Comparison of ENCODE assay signal across 8 cellular contexts in the genomic region with DNA sequence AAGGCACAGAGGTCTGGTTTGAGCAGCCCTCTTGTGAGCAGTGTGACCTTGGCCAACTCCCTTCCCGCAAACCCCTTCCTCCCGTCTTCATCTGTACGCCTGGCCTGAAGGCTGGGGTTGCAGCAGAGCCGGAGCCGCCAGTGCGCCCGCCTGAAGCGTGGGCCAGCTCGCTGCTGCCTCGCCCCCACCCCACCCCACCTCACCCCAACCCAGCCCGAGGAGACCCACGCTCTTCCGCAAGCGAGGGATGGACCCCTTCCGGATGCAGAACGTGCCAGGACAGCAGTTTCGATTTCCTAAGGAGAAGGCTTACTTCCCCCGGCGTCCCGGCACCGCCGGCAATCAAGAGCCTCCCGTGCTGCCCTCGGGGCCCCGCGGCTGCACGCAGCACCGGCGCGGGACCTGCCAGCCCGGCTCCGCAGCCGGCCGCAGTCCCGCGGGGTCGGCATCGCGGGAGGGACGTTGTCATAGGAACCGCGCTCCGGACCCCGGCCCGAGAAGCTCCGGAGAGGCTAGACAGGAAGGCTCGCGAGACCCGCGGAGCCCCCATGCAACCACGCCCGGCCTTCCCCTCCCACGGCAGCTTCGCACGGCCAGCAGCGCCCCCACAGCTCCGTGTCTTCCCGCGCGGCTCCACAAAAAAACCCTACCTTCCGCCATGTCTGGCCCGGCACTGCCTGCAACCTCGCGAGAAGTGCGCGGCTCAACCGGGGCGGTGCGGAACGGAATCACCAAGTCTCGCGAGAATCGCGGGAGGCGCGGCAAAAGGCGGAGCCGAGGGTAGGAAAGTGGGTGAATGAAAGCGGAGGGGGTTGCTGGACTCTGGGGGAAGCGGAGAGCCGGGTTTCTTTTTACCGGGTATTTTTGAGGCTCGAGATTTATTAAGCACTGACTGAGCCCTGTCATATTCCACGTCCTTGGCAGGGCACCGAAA.
DNase-seq lines count a peak whose midpoint lies in the region; ATAC-seq lines count a peak whose summit lies in the region.

A gene with protein sequence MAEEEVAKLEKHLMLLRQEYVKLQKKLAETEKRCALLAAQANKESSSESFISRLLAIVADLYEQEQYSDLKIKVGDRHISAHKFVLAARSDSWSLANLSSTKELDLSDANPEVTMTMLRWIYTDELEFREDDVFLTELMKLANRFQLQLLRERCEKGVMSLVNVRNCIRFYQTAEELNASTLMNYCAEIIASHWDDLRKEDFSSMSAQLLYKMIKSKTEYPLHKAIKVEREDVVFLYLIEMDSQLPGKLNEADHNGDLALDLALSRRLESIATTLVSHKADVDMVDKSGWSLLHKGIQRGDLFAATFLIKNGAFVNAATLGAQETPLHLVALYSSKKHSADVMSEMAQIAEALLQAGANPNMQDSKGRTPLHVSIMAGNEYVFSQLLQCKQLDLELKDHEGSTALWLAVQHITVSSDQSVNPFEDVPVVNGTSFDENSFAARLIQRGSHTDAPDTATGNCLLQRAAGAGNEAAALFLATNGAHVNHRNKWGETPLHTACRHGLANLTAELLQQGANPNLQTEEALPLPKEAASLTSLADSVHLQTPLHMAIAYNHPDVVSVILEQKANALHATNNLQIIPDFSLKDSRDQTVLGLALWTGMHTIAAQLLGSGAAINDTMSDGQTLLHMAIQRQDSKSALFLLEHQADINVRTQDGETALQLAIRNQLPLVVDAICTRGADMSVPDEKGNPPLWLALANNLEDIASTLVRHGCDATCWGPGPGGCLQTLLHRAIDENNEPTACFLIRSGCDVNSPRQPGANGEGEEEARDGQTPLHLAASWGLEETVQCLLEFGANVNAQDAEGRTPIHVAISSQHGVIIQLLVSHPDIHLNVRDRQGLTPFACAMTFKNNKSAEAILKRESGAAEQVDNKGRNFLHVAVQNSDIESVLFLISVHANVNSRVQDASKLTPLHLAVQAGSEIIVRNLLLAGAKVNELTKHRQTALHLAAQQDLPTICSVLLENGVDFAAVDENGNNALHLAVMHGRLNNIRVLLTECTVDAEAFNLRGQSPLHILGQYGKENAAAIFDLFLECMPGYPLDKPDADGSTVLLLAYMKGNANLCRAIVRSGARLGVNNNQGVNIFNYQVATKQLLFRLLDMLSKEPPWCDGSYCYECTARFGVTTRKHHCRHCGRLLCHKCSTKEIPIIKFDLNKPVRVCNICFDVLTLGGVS (minus strand): TSS at position 698 of the 934 bp plus-strand sequence. CDS start 38 bp downstream, at position 660.

- H3K4me1 Mint-ChIP-seq in central memory CD8-positive, alpha-beta T cell, result peaks cover 35% of the 10 kb centered on the region

- no peaks in the 10 kb centered on the region for H3K9me3 Mint-ChIP-seq in central memory CD8-positive, alpha-beta T cell

- peak within 1 kb of the TSS; percentile 87 for H3K4me3 Mint-ChIP-seq in central memory CD8-positive, alpha-beta T cell

- peak within 1 kb of the TSS; percentile 95 for H3K27ac Mint-ChIP-seq in central memory CD8-positive, alpha-beta T cell (ENCODE audit: low read depth)

- no peaks in the 10 kb centered on the region for H3K27me3 Mint-ChIP-seq in central memory CD8-positive, alpha-beta T cell

- H3K36me3 Mint-ChIP-seq in central memory CD8-positive, alpha-beta T cell (ENCODE audit: insufficient read depth), result peaks cover 14% of the 10 kb centered on the region

- DNase-seq in AG08395 (ENCODE audit: low spot score), result peak; percentile 99
- DNase-seq in NCI-H446 treated with DMSO at 0.1 percent for 48 hours (lab: John Stamatoyannopoulos, UW), result peak; percentile 79
- peak; percentile 97 for DNase-seq in central memory CD8-positive, alpha-beta T cell (ENCODE audit: low spot score in 2 of 2)
- peak; percentile 99 for DNase-seq in islet precursor cell
- DNase-seq in stimulated activated CD4-positive, alpha-beta T cell treated with anti-CD3 and anti-CD28 coated beads, Interleukin-12 subunit alpha, Interleukin-12 subunit beta, amount 100 ng/mL, for 4 hours, result peak; percentile 96

- ATAC-seq in GM19023 (IDR thresholded peaks at IDR 0.05; ENCODE audit: unreplicated experiment) (peak; percentile 96), HG03354 (IDR thresholded peaks at IDR 0.05; ENCODE audit: poor library complexity, severe bottlenecking, unreplicated experiment) (peak; percentile 94)
- ATAC-seq in activated CD4-positive, CD25-positive, alpha-beta regulatory T cell treated with anti-CD3 and anti-CD28 coated beads, Interleukin-2, amount 50 U/mL, for 24 hours, result peak; percentile 98 to 99
- ATAC-seq in central memory CD8-positive, alpha-beta T cell (replicated peaks; ENCODE audit: extremely low read depth, poor library complexity, severe bottlenecking), result peak; percentile 98

Comparison
In these comparisons a context has a peak if more than half of its experiments do, and no peak if none do; other contexts are left out.
1. Peak in every context shown above with its lines: DNase-seq and ATAC-seq.